14 cellular contexts compared by ENCODE assay signal in the genomic region with DNA sequence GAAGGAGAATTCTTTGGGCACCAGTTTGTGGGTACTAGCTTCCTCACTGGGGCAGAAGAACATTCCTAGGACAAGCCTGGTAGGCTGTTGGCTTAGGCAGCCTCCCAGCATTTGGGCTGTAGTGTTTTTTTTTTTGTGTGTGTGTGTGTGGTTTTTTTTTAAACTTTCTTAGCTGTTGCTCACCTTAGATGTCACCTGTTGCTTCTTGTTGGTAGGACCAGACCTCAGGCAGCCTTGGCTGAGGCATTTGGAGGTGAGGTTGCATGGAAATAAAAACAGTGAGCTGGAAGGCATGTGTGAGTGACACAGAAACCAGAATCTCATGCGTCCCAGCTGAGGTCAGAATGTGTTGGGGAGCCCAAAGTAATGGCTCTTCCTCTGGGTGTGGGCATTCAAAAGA.
"Had no signal": no experiment of that assay in that cellular context is flagged by ENCODE, and none has a peak within 500 bp of the region (broad histone marks: within the 10 kb centered on the region; RNA-seq: fewer than 3 reads in every experiment).

No MANE protein-coding gene starts in this region.

- H3K27me3 Mint-ChIP-seq: activated naive CD8-positive, alpha-beta T cell treated with anti-CD3 and anti-CD28 coated beads, Interleukin-2, amount 10 ng/mL, durations not matched to agents 7 days and 5 days had no signal

- H3K4me3 Mint-ChIP-seq: activated naive CD8-positive, alpha-beta T cell treated with anti-CD3 and anti-CD28 coated beads, Interleukin-2, amount 10 ng/mL, durations not matched to agents 7 days and 5 days; neural crest cell had no signal

- H3K4me1 Mint-ChIP-seq: neural crest cell had no signal

- DNase-seq: activated CD4-positive, alpha-beta T cell treated with anti-CD3 and anti-CD28 coated beads, Interleukin-2, amount 50 U/mL, for 4 hours; activated naive CD8-positive, alpha-beta T cell treated with anti-CD3 and anti-CD28 coated beads, Interleukin-2, amount 10 ng/mL, durations not matched to agents 7 days and 5 days; activated T-cell treated with anti-CD3 and anti-CD28 coated beads, Interleukin-2, amount 50 U/mL, for 48 hours; aorta; esophagus squamous epithelium; foreskin fibroblast; retina; T-helper 2 cell; trophoblast cell had no signal

- H3K9me3 ChIP-seq: breast epithelium, esophagus squamous epithelium had no signal

- H3K27ac ChIP-seq: breast epithelium, esophagus squamous epithelium, parathyroid adenoma had no signal

- H2AFZ ChIP-seq: parathyroid adenoma had no signal

- H3K4me3 ChIP-seq: breast epithelium, esophagus squamous epithelium, skin epidermis had no signal

- H3K27ac Mint-ChIP-seq: activated naive CD8-positive, alpha-beta T cell treated with anti-CD3 and anti-CD28 coated beads, Interleukin-2, amount 10 ng/mL, durations not matched to agents 7 days and 5 days had no signal

- H3K79me2 ChIP-seq: parathyroid adenoma had no signal

- FAIRE-seq: TTC549 had no signal

- H3K27me3 ChIP-seq: breast epithelium, esophagus squamous epithelium had no signal

- H3K36me3 ChIP-seq: breast epithelium had no signal

- H3K4me1 ChIP-seq: breast epithelium had no signal

- H3K9me3 Mint-ChIP-seq: activated naive CD8-positive, alpha-beta T cell treated with anti-CD3 and anti-CD28 coated beads, Interleukin-2, amount 10 ng/mL, durations not matched to agents 7 days and 5 days; neural crest cell had no signal
